Comparison of ENCODE assay signal across 1 cellular context in genomic region chr12:112386726-112387125, GRCh38.
TF ChIP-seq lines count a peak whose summit lies in the region.

No MANE protein-coding gene starts in this region.

TF ChIP-seq in SK-N-SH treated with all-trans-retinoic acid at 6 μM for 48 hours, 23 proteins besides CTCF, POLR2A, EP300 and RAD21 (continued from another document):
- TF ChIP-seq CREB5 (CRISPR knock-in tag; IDR thresholded peaks at IDR 0.05; ENCODE audit: low read depth) (no peak), BACH2 (CRISPR knock-in tag; IDR thresholded peaks at IDR 0.05; ENCODE audit: borderline replicate concordance) (no peak)
